In the genomic region with DNA sequence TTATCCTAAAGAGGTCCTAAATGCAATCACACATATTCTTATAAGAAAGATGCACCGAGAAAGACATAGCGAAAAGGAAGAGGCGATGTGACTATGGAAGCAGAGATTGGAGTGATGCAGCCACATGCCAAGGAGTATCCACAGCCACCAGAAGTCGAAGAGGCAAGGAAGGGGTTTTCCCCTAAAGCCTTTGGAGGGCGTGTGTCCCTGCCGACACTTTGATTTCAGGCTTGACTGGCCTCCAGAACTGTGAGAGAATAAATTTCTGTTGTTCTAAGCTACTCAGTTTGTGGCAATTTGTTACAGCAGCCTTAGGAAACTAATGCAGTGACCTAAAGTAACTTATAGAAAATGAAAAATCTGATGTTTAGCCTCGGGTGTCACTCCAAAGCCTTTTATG, we compare ENCODE assay signal across 33 cellular contexts.
"Had no signal": no experiment of that assay in that cellular context is flagged by ENCODE, and none has a peak within 500 bp of the region (broad histone marks: within the 10 kb centered on the region; RNA-seq: fewer than 3 reads in every experiment).

No MANE protein-coding gene starts in this region.

- H3K9me3 ChIP-seq: esophagus muscularis mucosa, gastrocnemius medialis had no signal

- DNase-seq: activated B cell treated with CpG ODN at 0.5 μM for 24 hours; activated CD4-positive, alpha-beta memory T cell treated with anti-CD3 and anti-CD28 coated beads for 36 hours; activated CD4-positive, alpha-beta T cell treated with anti-CD3 and anti-CD28 coated beads for 36 hours; activated CD4-positive, alpha-beta T cell treated with anti-CD3 and anti-CD28 coated beads, Interleukin-2, amount 10 ng/mL, durations not matched to agents 24 days and 14 days; activated CD4-positive, CD25-positive, alpha-beta regulatory T cell treated with anti-CD3 and anti-CD28 coated beads, Interleukin-2, amount 50 U/mL, for 72 hours; activated CD8-positive, alpha-beta memory T cell treated with anti-CD3 and anti-CD28 coated beads, Interleukin-2, amount 10 ng/mL, durations not matched to agents 7 days and 5 days; activated CD8-positive, alpha-beta memory T cell treated with anti-CD3 and anti-CD28 coated beads, Interleukin-2, amount 50 U/mL, for 48 hours; activated CD8-positive, alpha-beta T cell treated with anti-CD3 and anti-CD28 coated beads, Interleukin-2, amount 10 ng/mL, durations not matched to agents 7 days and 5 days; activated gamma-delta T cell; activated naive CD4-positive, alpha-beta T cell treated with anti-CD3 and anti-CD28 coated beads, Interleukin-2, amount 50 U/mL, for 16 hours; activated naive CD4-positive, alpha-beta T cell treated with Interleukin-2 at 50 U/mL for 16 hours; activated T-cell treated with anti-CD3 and anti-CD28 coated beads for 4 hours; activated T-cell treated with anti-CD3 and anti-CD28 coated beads, Interleukin-2, amount 50 U/mL, for 24 hours; activated T-cell treated with anti-CD3 and anti-CD28 coated beads, Interleukin-2, amount 50 U/mL, for 72 hours; amniotic stem cell; anterior cingulate cortex; brain microvascular endothelial cell; dorsolateral prefrontal cortex; effector memory CD8-positive, alpha-beta T cell; foreskin keratinocyte; gastrocnemius medialis; T-helper 1 cell; T-helper 17 cell; T1000; WERI-Rb-1 had no signal

- H3K36me3 ChIP-seq: brain microvascular endothelial cell, esophagus muscularis mucosa, gastrocnemius medialis, WERI-Rb-1 had no signal

- H3K27ac Mint-ChIP-seq: activated B cell treated with CpG ODN at 0.5 μM for 24 hours; activated CD4-positive, alpha-beta memory T cell treated with anti-CD3 and anti-CD28 coated beads for 36 hours; activated CD4-positive, alpha-beta T cell treated with anti-CD3 and anti-CD28 coated beads for 36 hours; activated CD4-positive, alpha-beta T cell treated with anti-CD3 and anti-CD28 coated beads, Interleukin-2, amount 10 ng/mL, durations not matched to agents 24 days and 14 days; activated CD8-positive, alpha-beta memory T cell treated with anti-CD3 and anti-CD28 coated beads, Interleukin-2, amount 10 ng/mL, durations not matched to agents 7 days and 5 days; activated CD8-positive, alpha-beta T cell treated with anti-CD3 and anti-CD28 coated beads, Interleukin-2, amount 10 ng/mL, durations not matched to agents 7 days and 5 days; activated naive CD8-positive, alpha-beta T cell; activated T-cell treated with anti-CD3 and anti-CD28 coated beads, Interleukin-2, amount 50 U/mL, for 24 hours; activated T-cell treated with anti-CD3 and anti-CD28 coated beads, Interleukin-2, amount 50 U/mL, for 72 hours; dendritic cell treated with granulocyte-macrophage colony-stimulating factor and Interleukin-4, amounts not matched to agents 40 ng/mL and 50 ng/mL, for 4 days; effector memory CD8-positive, alpha-beta T cell; T-helper 17 cell; T-helper 2 cell treated with Interferon-gamma antibody and Interleukin-4, amounts not matched to agents 5 μg/mL and 100 μg/mL, for 36 hours had no signal

- H3K36me3 Mint-ChIP-seq: activated CD4-positive, alpha-beta memory T cell treated with anti-CD3 and anti-CD28 coated beads for 36 hours; activated CD8-positive, alpha-beta memory T cell treated with anti-CD3 and anti-CD28 coated beads, Interleukin-2, amount 10 ng/mL, durations not matched to agents 7 days and 5 days; activated naive CD8-positive, alpha-beta T cell had no signal

- H3K27me3 ChIP-seq: brain microvascular endothelial cell, dorsolateral prefrontal cortex, esophagus muscularis mucosa, foreskin keratinocyte, gastrocnemius medialis had no signal

- H3K4me1 ChIP-seq: esophagus muscularis mucosa, foreskin keratinocyte had no signal

- H3K4me3 Mint-ChIP-seq: activated B cell treated with CpG ODN at 0.5 μM for 24 hours; activated CD4-positive, alpha-beta memory T cell treated with anti-CD3 and anti-CD28 coated beads for 36 hours; activated CD4-positive, alpha-beta T cell treated with anti-CD3 and anti-CD28 coated beads for 36 hours; activated CD4-positive, alpha-beta T cell treated with anti-CD3 and anti-CD28 coated beads, Interleukin-2, amount 10 ng/mL, durations not matched to agents 24 days and 14 days; activated CD8-positive, alpha-beta memory T cell treated with anti-CD3 and anti-CD28 coated beads, Interleukin-2, amount 10 ng/mL, durations not matched to agents 7 days and 5 days; activated CD8-positive, alpha-beta T cell treated with anti-CD3 and anti-CD28 coated beads, Interleukin-2, amount 10 ng/mL, durations not matched to agents 7 days and 5 days; activated naive CD8-positive, alpha-beta T cell; activated T-cell treated with anti-CD3 and anti-CD28 coated beads, Interleukin-2, amount 50 U/mL, for 24 hours; activated T-cell treated with anti-CD3 and anti-CD28 coated beads, Interleukin-2, amount 50 U/mL, for 72 hours; central memory CD8-positive, alpha-beta T cell; dendritic cell treated with granulocyte-macrophage colony-stimulating factor and Interleukin-4, amounts not matched to agents 40 ng/mL and 50 ng/mL, for 4 days; effector memory CD8-positive, alpha-beta T cell; T-helper 17 cell; T-helper 2 cell treated with Interferon-gamma antibody and Interleukin-4, amounts not matched to agents 5 μg/mL and 100 μg/mL, for 36 hours had no signal

- H3K4me3 ChIP-seq: coronary artery, dorsolateral prefrontal cortex, esophagus muscularis mucosa, gastrocnemius medialis had no signal

- H3K27me3 Mint-ChIP-seq: activated B cell treated with CpG ODN at 0.5 μM for 24 hours; activated CD4-positive, alpha-beta memory T cell treated with anti-CD3 and anti-CD28 coated beads for 36 hours; activated CD4-positive, alpha-beta T cell treated with anti-CD3 and anti-CD28 coated beads for 36 hours; activated CD8-positive, alpha-beta memory T cell treated with anti-CD3 and anti-CD28 coated beads, Interleukin-2, amount 10 ng/mL, durations not matched to agents 7 days and 5 days; activated T-cell treated with anti-CD3 and anti-CD28 coated beads, Interleukin-2, amount 50 U/mL, for 24 hours; central memory CD8-positive, alpha-beta T cell; dendritic cell treated with granulocyte-macrophage colony-stimulating factor and Interleukin-4, amounts not matched to agents 40 ng/mL and 50 ng/mL, for 4 days; effector memory CD8-positive, alpha-beta T cell; T-helper 17 cell had no signal

- H3K9me3 Mint-ChIP-seq: activated B cell treated with CpG ODN at 0.5 μM for 24 hours; activated CD4-positive, alpha-beta memory T cell treated with anti-CD3 and anti-CD28 coated beads for 36 hours; activated T-cell treated with anti-CD3 and anti-CD28 coated beads, Interleukin-2, amount 50 U/mL, for 24 hours; activated T-cell treated with anti-CD3 and anti-CD28 coated beads, Interleukin-2, amount 50 U/mL, for 72 hours; central memory CD8-positive, alpha-beta T cell; effector memory CD8-positive, alpha-beta T cell; T-helper 2 cell treated with Interferon-gamma antibody and Interleukin-4, amounts not matched to agents 5 μg/mL and 100 μg/mL, for 36 hours had no signal

- FAIRE-seq: astrocyte, bronchial epithelial cell had no signal

- ATAC-seq: activated CD4-positive, alpha-beta T cell treated with anti-CD3 and anti-CD28 coated beads for 36 hours; activated CD8-positive, alpha-beta memory T cell treated with anti-CD3 and anti-CD28 coated beads, Interleukin-2, amount 10 ng/mL, durations not matched to agents 7 days and 5 days; activated CD8-positive, alpha-beta T cell treated with anti-CD3 and anti-CD28 coated beads, Interleukin-2, amount 10 ng/mL, durations not matched to agents 7 days and 5 days; activated T-cell treated with anti-CD3 and anti-CD28 coated beads, Interleukin-2, amount 50 U/mL, for 72 hours; effector memory CD8-positive, alpha-beta T cell; foreskin keratinocyte; gastrocnemius medialis; T-helper 17 cell had no signal

- H3K4me1 Mint-ChIP-seq: activated B cell treated with CpG ODN at 0.5 μM for 24 hours; activated CD4-positive, alpha-beta T cell treated with anti-CD3 and anti-CD28 coated beads for 36 hours; activated CD4-positive, alpha-beta T cell treated with anti-CD3 and anti-CD28 coated beads, Interleukin-2, amount 10 ng/mL, durations not matched to agents 24 days and 14 days; activated CD8-positive, alpha-beta memory T cell treated with anti-CD3 and anti-CD28 coated beads, Interleukin-2, amount 10 ng/mL, durations not matched to agents 7 days and 5 days; central memory CD8-positive, alpha-beta T cell; T-helper 17 cell had no signal

- H3K27ac ChIP-seq: brain microvascular endothelial cell, coronary artery, dorsolateral prefrontal cortex, esophagus muscularis mucosa, foreskin keratinocyte, gastrocnemius medialis, WERI-Rb-1 had no signal
